Comparison of ENCODE assay signal across 11 cellular contexts in genomic region chr22:46596032-46596441, GRCh38. TPM values are rescaled to one million over a fixed set of nuclear protein-coding genes. Genes with fewer than 3 reads are reported as not detected.
A peak's percentile ranks its signal among the peaks of the same experiment; 100 is the strongest.
DNase-seq lines count a peak whose midpoint lies in the region; ATAC-seq and TF ChIP-seq lines count a peak whose summit lies in the region.
"Had no signal": no experiment of that assay in that cellular context is flagged by ENCODE, and none has a peak within 500 bp of the region (broad histone marks: within the 10 kb centered on the region; RNA-seq: fewer than 3 reads in every experiment).

No MANE protein-coding gene starts in this region.

- ATAC-seq in Right ventricle myocardium superior (ENCODE audit: poor library complexity) (peak; percentile 71), HG03521 (IDR thresholded peaks at IDR 0.05; ENCODE audit: unreplicated experiment) (no peak), GM18505 (IDR thresholded peaks at IDR 0.05; ENCODE audit: unreplicated experiment) (no peak)

- peak; percentile 67 for DNase-seq in AG08395 (ENCODE audit: low spot score)
- peak; percentile 34 for DNase-seq in NCI-H524 treated with DMSO at 0.1 percent for 48 hours (lab: John Stamatoyannopoulos, UW)
- peak; percentile 86 for DNase-seq in Right ventricle myocardium superior
- peak; percentile 92 for DNase-seq in posterior vena cava (ENCODE audit: low spot score)
- DNase-seq in DMS114 treated with DMSO at 0.1 percent for 48 hours (lab: John Stamatoyannopoulos, UW; ENCODE audit: unreplicated experiment) = no peak
- no peak for DNase-seq in NCI-H2107 (lab: John Stamatoyannopoulos, UW)
- DNase-seq: activated CD8-positive, alpha-beta memory T cell treated with anti-CD3 and anti-CD28 coated beads, Interleukin-2, amount 50 U/mL, for 4 hours; Kasumi-1; NCI-H2081 had no signal

- intact Hi-C loops in Right ventricle myocardium superior (cut with DNase I) (no loop called here), posterior vena cava (cut with DNase I) (no loop called here)

- TF ChIP-seq POLR2A in GM18505 (IDR thresholded peaks at IDR 0.05; ENCODE audit: borderline replicate concordance, extremely low read depth, insufficient read depth, insufficient read length) = no peak

RNA-seq across cellular contexts. Expression of gene GRAMD4, which starts 24.1 kb away (rescaled TPM):
- total RNA-seq in Right ventricle myocardium superior = 80.7 TPM
- total RNA-seq in posterior vena cava = 10 to 100 TPM; 15.9 to 18.6 TPM

RNA-seq across cellular contexts. Expression of gene CELSR1, which starts 58.6 kb away (rescaled TPM):
- total RNA-seq in Right ventricle myocardium superior (7.6 TPM), posterior vena cava (1 to 10 TPM; 2.6 to 2.8 TPM)

Comparison
In these comparisons a context has a peak if more than half of its experiments do, and no peak if none do; other contexts are left out.
1. DNase-seq: peak in AG08395 (single experiment), NCI-H524 treated with DMSO at 0.1 percent for 48 hours (single experiment), Right ventricle myocardium superior (single experiment) and posterior vena cava (single experiment); none in DMS114 treated with DMSO at 0.1 percent for 48 hours (single experiment) and NCI-H2107 (single experiment).